In genomic region chr11:133082851-133083488, GRCh38 we compare ENCODE assay signal across 8 cellular contexts.
DNase-seq lines count a peak whose midpoint lies in the region; ATAC-seq and TF ChIP-seq lines count a peak whose summit lies in the region.

No MANE protein-coding gene starts in this region.

- no peaks in the 10 kb centered on the region for H3K9me3 ChIP-seq in T-helper 17 cell (ENCODE audit: control insufficient read depth, low read length, poor library complexity, severe bottlenecking)

- DNase-seq in DMS153 treated with DMSO at 0.1 percent for 48 hours (lab: John Stamatoyannopoulos, UW; ENCODE audit: unreplicated experiment) (peak; percentile 65), HL-60 (ENCODE audit: low read depth in 1 of 2, low spot score in 1 of 2) (peak; percentile 27 to 30), T-helper 17 cell (peak; percentile 37 to 53 (median 40)), cerebellum (ENCODE audit: low spot score) (peak; percentile 87), left kidney (ENCODE audit: low read depth, low spot score) (peak; percentile 86), SW480 (ENCODE audit: low spot score) (no peak)
- peak; percentile 3 for DNase-seq in stimulated activated CD4-positive, alpha-beta T cell treated with anti-CD3 and anti-CD28 coated beads, Interleukin-2, amount 100 ng/mL, for 4 hours (ENCODE audit: low read depth)

- TF ChIP-seq CTCF in HL-60 (IDR thresholded peaks at IDR 0.05; ENCODE audit: insufficient read depth, low read length), result no peak

- peak overlapping the region; percentile 79 for H3K4me3 Mint-ChIP-seq in T-helper 17 cell

- H3K4me3 ChIP-seq in HL-60 (replicated peaks; ENCODE audit: insufficient read depth, low read length), result peak overlapping the region; percentile 20; the same call in 1 of the 2 replicates

- peaks cover 3% of the 10 kb centered on the region for H3K27me3 ChIP-seq in HL-60 (ENCODE audit: insufficient read depth, poor library complexity, severe bottlenecking)

- peaks cover 2% of the 10 kb centered on the region for H3K36me3 Mint-ChIP-seq in T-helper 17 cell (ENCODE audit: low read depth)

- H3K4me1 Mint-ChIP-seq in T-helper 17 cell, result peaks cover 3% of the 10 kb centered on the region

- H3K27ac Mint-ChIP-seq in T-helper 17 cell, result no peak overlapping the region

- peaks cover 62% of the 10 kb centered on the region for H3K27me3 Mint-ChIP-seq in T-helper 17 cell

- no peak overlapping the region for H3K27ac ChIP-seq in HL-60 (replicated peaks)

- ATAC-seq in GM21390 (IDR thresholded peaks at IDR 0.05; ENCODE audit: unreplicated experiment), result peak; percentile 97
- peak; percentile 93 for ATAC-seq in T-helper 17 cell
